In genomic region chr5:107359916-107360234, GRCh38 we compare ENCODE assay signal across 21 cellular contexts.
DNase-seq lines count a peak whose midpoint lies in the region; ATAC-seq, FAIRE-seq and TF ChIP-seq lines count a peak whose summit lies in the region.
"Had no signal": no experiment of that assay in that cellular context is flagged by ENCODE, and none has a peak within 500 bp of the region (broad histone marks: within the 10 kb centered on the region; RNA-seq: fewer than 3 reads in every experiment).

No MANE protein-coding gene starts in this region.

- no peaks in the 10 kb centered on the region for H4K20me1 ChIP-seq in OCI-LY3 (ENCODE audit: insufficient read depth, low read length)
- no peaks in the 10 kb centered on the region for H4K20me1 ChIP-seq in H9 (ENCODE audit: control insufficient read depth, insufficient read depth, insufficient read length)

- H3K79me2 ChIP-seq in OCI-LY3 (ENCODE audit: low read length): no peaks in the 10 kb centered on the region
- H3K79me2 ChIP-seq in H9 (ENCODE audit: insufficient read depth, low read length): no peaks in the 10 kb centered on the region
- H3K79me2 ChIP-seq: parathyroid adenoma had no signal

- no peak overlapping the region for H2BK12ac ChIP-seq in H9 (ENCODE audit: insufficient read length, low read depth, low read length)

- no peak overlapping the region for H3T11ph ChIP-seq in H9 (ENCODE audit: low read length)

- no CpG with 5 or more reads among the region's 2 CpGs for WGBS in H9 (ENCODE audit: extremely low coverage, insufficient read length, low lambda C conversion rate)

- no peaks in the 10 kb centered on the region for H3K9me3 Mint-ChIP-seq in activated CD4-positive, alpha-beta T cell treated with anti-CD3 and anti-CD28 coated beads, Interleukin-2, amount 10 ng/mL, durations not matched to agents 7 days and 5 days
- no peaks in the 10 kb centered on the region for H3K9me3 Mint-ChIP-seq in H9
- H3K9me3 Mint-ChIP-seq: T-helper 1 cell treated with Interleukin-12 subunit alpha and Interleukin-12 subunit beta and Interleukin-4 antibody, amounts not matched to agents 30 μg/mL and 1 μg/mL, for 36 hours had no signal

- ATAC-seq in GM21737 (IDR thresholded peaks at IDR 0.05; ENCODE audit: unreplicated experiment): no peak
- ATAC-seq: activated CD8-positive, alpha-beta memory T cell treated with anti-CD3 and anti-CD28 coated beads, Interleukin-2, amount 10 ng/mL, durations not matched to agents 7 days and 5 days had no signal

- H3K9ac ChIP-seq in OCI-LY3 (ENCODE audit: low read length) (no peak overlapping the region), H9 (ENCODE audit: extremely low read depth, insufficient read length, low read length) (no peak overlapping the region)
- H3K9ac ChIP-seq: parathyroid adenoma had no signal

- no peaks in the 10 kb centered on the region for H3K36me3 ChIP-seq in OCI-LY3 (replicated peaks; ENCODE audit: low read depth, low read length)
- H3K36me3 ChIP-seq: left ventricle myocardium inferior, upper lobe of left lung had no signal

- DNase-seq in A172 (ENCODE audit: low spot score) (peak; percentile 36), dermis blood vessel endothelial cell (peak; percentile 50), urothelium cell line (ENCODE audit: low spot score) (no peak), H9 (no peak)
- DNase-seq in activated CD4-positive, alpha-beta T cell treated with anti-CD3 and anti-CD28 coated beads, Interleukin-2, amount 10 ng/mL, durations not matched to agents 7 days and 5 days: no peak
- DNase-seq: activated CD4-positive, CD25-positive, alpha-beta regulatory T cell; activated CD8-positive, alpha-beta memory T cell treated with anti-CD3 and anti-CD28 coated beads, Interleukin-2, amount 10 ng/mL, durations not matched to agents 7 days and 5 days; activated gamma-delta T cell; anterior cingulate cortex; COR-L47; left ventricle myocardium inferior; NCI-H774; small intestine; upper lobe of left lung had no signal

- H3K18ac ChIP-seq in H9 (ENCODE audit: insufficient read length, low read depth, low read length): no peak overlapping the region

- H3K14ac ChIP-seq in H9 (ENCODE audit: insufficient read depth, low read length): no peak overlapping the region

- no peak overlapping the region for H4K8ac ChIP-seq in H9 (replicated peaks; ENCODE audit: insufficient read length, low read depth, low read length)

- H4K5ac ChIP-seq in H9 (ENCODE audit: insufficient read length, low read depth, low read length): no peak overlapping the region

- no peaks in the 10 kb centered on the region for H3K4me1 Mint-ChIP-seq in activated CD4-positive, alpha-beta T cell treated with anti-CD3 and anti-CD28 coated beads, Interleukin-2, amount 10 ng/mL, durations not matched to agents 7 days and 5 days
- peaks cover 0 to 6% of the 10 kb centered on the region in 2 experiments; a peak in 3 of 4 replicates for H3K4me1 Mint-ChIP-seq in H9
- H3K4me1 Mint-ChIP-seq: activated CD8-positive, alpha-beta memory T cell treated with anti-CD3 and anti-CD28 coated beads, Interleukin-2, amount 10 ng/mL, durations not matched to agents 7 days and 5 days had no signal

- CTCF ChIA-PET in activated CD4-positive, alpha-beta T cell treated with anti-CD3 and anti-CD28 coated beads, Interleukin-2, amount 10 ng/mL, durations not matched to agents 7 days and 5 days (lab: Charles Lee): interaction anchor here (0.6 kb wide), 1 partner anchor 24 kb away, joined by 3 read pairs; no protein-coding TSS in a partner anchor

- H2AFZ ChIP-seq in OCI-LY3 (ENCODE audit: low read depth, low read length): no peak overlapping the region
- no peak overlapping the region for H2AFZ ChIP-seq in H9 (ENCODE audit: low read length)
- H2AFZ ChIP-seq: parathyroid adenoma had no signal

- H3K23ac ChIP-seq in H9 (ENCODE audit: insufficient read length, low read depth, low read length): no peak overlapping the region

- no peak overlapping the region for H2BK5ac ChIP-seq in H9 (ENCODE audit: insufficient read length, low read length)

- no peak overlapping the region for H3K56ac ChIP-seq in H9 (ENCODE audit: insufficient read length, low read depth, low read length)

- no peak overlapping the region for H2AK5ac ChIP-seq in H9 (ENCODE audit: insufficient read length, low read length)

- no peak for FAIRE-seq in urothelium cell line (lab: Jason Lieb, UNC)
- FAIRE-seq: H54, small intestine had no signal

- no peak overlapping the region for H3K27ac Mint-ChIP-seq in activated CD4-positive, alpha-beta T cell treated with anti-CD3 and anti-CD28 coated beads, Interleukin-2, amount 10 ng/mL, durations not matched to agents 7 days and 5 days
- H3K27ac Mint-ChIP-seq in H9: no peak overlapping the region
- H3K27ac Mint-ChIP-seq: activated CD8-positive, alpha-beta memory T cell treated with anti-CD3 and anti-CD28 coated beads, Interleukin-2, amount 10 ng/mL, durations not matched to agents 7 days and 5 days; T-helper 1 cell treated with Interleukin-12 subunit alpha and Interleukin-12 subunit beta and Interleukin-4 antibody, amounts not matched to agents 30 μg/mL and 1 μg/mL, for 36 hours had no signal

- no peak overlapping the region for H3K4me3 Mint-ChIP-seq in activated CD4-positive, alpha-beta T cell treated with anti-CD3 and anti-CD28 coated beads, Interleukin-2, amount 10 ng/mL, durations not matched to agents 7 days and 5 days
- H3K4me3 Mint-ChIP-seq in H9: no peak overlapping the region
- H3K4me3 Mint-ChIP-seq: activated CD8-positive, alpha-beta memory T cell treated with anti-CD3 and anti-CD28 coated beads, Interleukin-2, amount 10 ng/mL, durations not matched to agents 7 days and 5 days; T-helper 1 cell treated with Interleukin-12 subunit alpha and Interleukin-12 subunit beta and Interleukin-4 antibody, amounts not matched to agents 30 μg/mL and 1 μg/mL, for 36 hours had no signal

- peaks cover 2% of the 10 kb centered on the region for H3K27me3 Mint-ChIP-seq in activated CD4-positive, alpha-beta T cell treated with anti-CD3 and anti-CD28 coated beads, Interleukin-2, amount 10 ng/mL, durations not matched to agents 7 days and 5 days
- H3K27me3 Mint-ChIP-seq in H9 (ENCODE audit: low read depth): no peaks in the 10 kb centered on the region

- H3K4me2 ChIP-seq in OCI-LY3 (ENCODE audit: low read length): no peak overlapping the region
- no peak overlapping the region for H3K4me2 ChIP-seq in H9 (ENCODE audit: insufficient read depth, insufficient read length, low read length)

- no peak overlapping the region for H3K4me3 ChIP-seq in OCI-LY3 (ENCODE audit: low read length)
- H3K4me3 ChIP-seq: left ventricle myocardium inferior, upper lobe of left lung had no signal

- no peaks in the 10 kb centered on the region for H3K79me1 ChIP-seq in H9 (ENCODE audit: insufficient read depth, low read depth, low read length, poor library complexity, severe bottlenecking)

- no peak overlapping the region for H2BK20ac ChIP-seq in H9 (ENCODE audit: low read depth, low read length, poor library complexity, severe bottlenecking)

- no peak overlapping the region for H2BK120ac ChIP-seq in H9 (ENCODE audit: low read depth, low read length, poor library complexity, severe bottlenecking)

- H3K23me2 ChIP-seq in H9 (ENCODE audit: insufficient read length, low read depth, low read length, poor library complexity, severe bottlenecking): no peaks in the 10 kb centered on the region

- H3K4ac ChIP-seq in H9 (ENCODE audit: low read depth, low read length): no peak overlapping the region

- no peaks in the 10 kb centered on the region for H3K36me3 Mint-ChIP-seq in activated CD4-positive, alpha-beta T cell treated with anti-CD3 and anti-CD28 coated beads, Interleukin-2, amount 10 ng/mL, durations not matched to agents 7 days and 5 days (ENCODE audit: low read depth)
- no peaks in the 10 kb centered on the region for H3K36me3 Mint-ChIP-seq in H9 (ENCODE audit: insufficient read depth in 1 of 3, low read depth in 3 of 3)
- H3K36me3 Mint-ChIP-seq: activated CD8-positive, alpha-beta memory T cell treated with anti-CD3 and anti-CD28 coated beads, Interleukin-2, amount 10 ng/mL, durations not matched to agents 7 days and 5 days had no signal

- no peak overlapping the region for H2BK15ac ChIP-seq in H9 (ENCODE audit: low read depth, low read length)

- POLR2A ChIA-PET in activated CD4-positive, alpha-beta T cell treated with anti-CD3 and anti-CD28 coated beads, Interleukin-2, amount 10 ng/mL, durations not matched to agents 7 days and 5 days (lab: Charles Lee): no interaction called here

- peak; percentile 14 for TF ChIP-seq CTCF in GM12873 (IDR thresholded peaks at IDR 0.05; ENCODE audit: insufficient read depth, low read depth, low read length, missing control alignments)
- peak; percentile 22; the same call in 1 of the 2 replicates for TF ChIP-seq CTCF in OCI-LY3 (IDR thresholded peaks at IDR 0.05; ENCODE audit: low read depth, low read length)
- TF ChIP-seq CTCF in H9 (conservative IDR thresholded peaks at IDR 0.05): no peak

- H4K91ac ChIP-seq in H9 (ENCODE audit: insufficient read length, low read depth, low read length): no peak overlapping the region

- H3K4me1 ChIP-seq in OCI-LY3 (ENCODE audit: low read length) (no peaks in the 10 kb centered on the region), H9 (ENCODE audit: insufficient read depth, low read length) (no peaks in the 10 kb centered on the region)
- H3K4me1 ChIP-seq: left ventricle myocardium inferior, parathyroid adenoma, upper lobe of left lung had no signal

- no peak overlapping the region for H3K27ac ChIP-seq in OCI-LY3 (ENCODE audit: low read length)
- H3K27ac ChIP-seq in H9 (ENCODE audit: insufficient read length, low read depth, low read length): no peak overlapping the region
- H3K27ac ChIP-seq: epithelial cell of prostate, left ventricle myocardium inferior, parathyroid adenoma, upper lobe of left lung had no signal

- H3K9me3 ChIP-seq in OCI-LY3 (ENCODE audit: insufficient read depth, low read length) (no peaks in the 10 kb centered on the region), H9 (ENCODE audit: control insufficient read depth, low read depth, low read length) (no peaks in the 10 kb centered on the region)
- H3K9me3 ChIP-seq: left ventricle myocardium inferior, upper lobe of left lung had no signal

- H3K27me3 ChIP-seq in OCI-LY3 (ENCODE audit: low read depth, low read length) (no peaks in the 10 kb centered on the region), H9 (ENCODE audit: insufficient read depth, low read length) (no peaks in the 10 kb centered on the region)
- H3K27me3 ChIP-seq: upper lobe of left lung had no signal

Comparison
In these comparisons a context has a peak if more than half of its experiments do, and no peak if none do; other contexts are left out.
1. DNase-seq: peak in A172 (single experiment) and dermis blood vessel endothelial cell (single experiment); none in urothelium cell line (single experiment), activated CD4-positive, alpha-beta T cell treated with anti-CD3 and anti-CD28 coated beads, Interleukin-2, amount 10 ng/mL, durations not matched to agents 7 days and 5 days (single experiment) and H9 (single experiment).